In genomic region chr7:157306836-157307533, GRCh38 we compare ENCODE assay signal across 1 cellular context.
TF ChIP-seq lines count a peak whose summit lies in the region.

No MANE protein-coding gene starts in this region.

TF ChIP-seq in H1, 55 proteins besides CTCF, POLR2A, EP300 and RAD21:
- TF ChIP-seq RFX5 (IDR thresholded peaks at IDR 0.05; ENCODE audit: borderline replicate concordance, low read depth, low read length): no peak
- no peak for TF ChIP-seq CHD7 (IDR thresholded peaks at IDR 0.05; ENCODE audit: insufficient replicate concordance, low read length)
- no peak for TF ChIP-seq ZNF274 (IDR thresholded peaks at IDR 0.05; ENCODE audit: borderline replicate concordance, extremely low read depth, low read length)
- TF ChIP-seq HDAC6 (IDR thresholded peaks at IDR 0.05; ENCODE audit: low read depth, low read length): no peak
- no peak for TF ChIP-seq TAF7 (optimal IDR thresholded peaks at IDR 0.05; ENCODE audit: borderline replicate concordance, low read depth, low read length)
